ENCODE assay signal across 33 cellular contexts in genomic region chr7:150835702-150836280, GRCh38. TPM values are rescaled to one million over a fixed set of nuclear protein-coding genes. Genes with fewer than 3 reads are reported as not detected.
"Had no signal": no experiment of that assay in that cellular context is flagged by ENCODE, and none has a peak within 500 bp of the region (broad histone marks: within the 10 kb centered on the region; RNA-seq: fewer than 3 reads in every experiment).

No MANE protein-coding gene starts in this region.

- DNase-seq: naive thymus-derived CD8-positive, alpha-beta T cell; nephron progenitor cell; nucleus accumbens; posterior cingulate gyrus; psoas muscle; right cardiac atrium; right lobe of liver; spleen; stimulated activated CD4-positive, alpha-beta T cell treated with anti-CD3 and anti-CD28 coated beads, Interleukin-12 subunit alpha, Interleukin-12 subunit beta, amount 100 ng/mL, for 4 hours; stimulated activated CD4-positive, alpha-beta T cell treated with anti-CD3 and anti-CD28 coated beads, Interleukin-1b, Interleukin-23, amount 100 ng/mL, for 48 hours; stimulated activated CD4-positive, alpha-beta T cell treated with anti-CD3 and anti-CD28 coated beads, Interleukin-4, amount 100 ng/mL, for 1 hour; stimulated activated CD4-positive, alpha-beta T cell treated with anti-CD3 and anti-CD28 coated beads, Interleukin-4, amount 100 ng/mL, for 4 hours; stimulated activated CD8-positive, alpha-beta memory T cell treated with anti-CD3 and anti-CD28 coated beads, Interleukin-4, amount 100 ng/mL, for 48 hours; stimulated activated naive CD4-positive, alpha-beta T cell; stimulated activated naive CD8-positive, alpha-beta T cell treated with anti-CD3 and anti-CD28 coated beads, Interleukin-15, amount 100 ng/mL, for 72 hours; stimulated activated naive CD8-positive, alpha-beta T cell treated with anti-CD3 and anti-CD28 coated beads, Interleukin-15, Interleukin-2, amounts not matched to agents 100 U/mL and 50 U/mL, for 24 hours; substantia nigra; testis; tibial artery; transverse colon; upper lobe of right lung; uterus had no signal

- ATAC-seq: naive thymus-derived CD8-positive, alpha-beta T cell; natural killer cell treated with Interleukin-12 subunit alpha and Interleukin-12 subunit beta and Interleukin-15 and Interleukin-18, amount 100 ng/mL, for 72 hours; psoas muscle; right cardiac atrium; right lobe of liver; stimulated activated memory B cell treated with anti-CD40 and anti-IgM and Interleukin-4, amounts not matched to agents 10 μg/mL and 1 μg/mL and 100 μg/mL, for 72 hours; stimulated activated naive CD8-positive, alpha-beta T cell treated with anti-CD3 and anti-CD28 coated beads, Interleukin-15, amount 100 ng/mL, for 72 hours; stimulated activated naive CD8-positive, alpha-beta T cell treated with anti-CD3 and anti-CD28 coated beads, Interleukin-15, Interleukin-2, amounts not matched to agents 100 U/mL and 50 U/mL, for 24 hours; upper lobe of right lung had no signal

- H3K4me1 ChIP-seq: parathyroid adenoma, psoas muscle, spleen, suprapubic skin, testis, tibial artery, upper lobe of right lung, uterus had no signal

- H3K4me3 ChIP-seq: ovary, psoas muscle, right lobe of liver, skin epidermis, smooth muscle cell, spleen, suprapubic skin, testis, tibial artery, transverse colon, upper lobe of right lung, uterus had no signal

- H3K27ac ChIP-seq: neutrophil, ovary, parathyroid adenoma, psoas muscle, right lobe of liver, skin epidermis, spleen, suprapubic skin, testis, tibial artery, transverse colon, upper lobe of right lung, uterus had no signal

- H3K36me3 ChIP-seq: neutrophil, ovary, right lobe of liver, spleen, suprapubic skin, tibial artery, transverse colon, upper lobe of right lung, uterus had no signal

- H3K27me3 ChIP-seq: ovary, right lobe of liver, testis, tibial artery, transverse colon, upper lobe of right lung, uterus had no signal

- H3K9me3 ChIP-seq: neutrophil, ovary, psoas muscle, right lobe of liver, spleen, suprapubic skin, testis, tibial artery, transverse colon, upper lobe of right lung, uterus had no signal

RNA-seq across cellular contexts. Expression of gene AOC1, which starts 16.5 kb away (rescaled TPM):
- total RNA-seq: naive thymus-derived CD8-positive, alpha-beta T cell; natural killer cell treated with Interleukin-12 subunit alpha and Interleukin-12 subunit beta and Interleukin-15 and Interleukin-18, amount 100 ng/mL, for 72 hours; neural crest cell; omental fat pad; smooth muscle cell had no signal
- polyA plus RNA-seq: naive thymus-derived CD8-positive, alpha-beta T cell; ovary; right cardiac atrium; smooth muscle cell; urinary bladder had no signal

RNA-seq across cellular contexts. Expression of gene TMEM176B, which starts 35.6 kb away (rescaled TPM):
- total RNA-seq: naive thymus-derived CD8-positive, alpha-beta T cell had no signal
